ENCODE assay signal across 1 cellular context in the genomic region with DNA sequence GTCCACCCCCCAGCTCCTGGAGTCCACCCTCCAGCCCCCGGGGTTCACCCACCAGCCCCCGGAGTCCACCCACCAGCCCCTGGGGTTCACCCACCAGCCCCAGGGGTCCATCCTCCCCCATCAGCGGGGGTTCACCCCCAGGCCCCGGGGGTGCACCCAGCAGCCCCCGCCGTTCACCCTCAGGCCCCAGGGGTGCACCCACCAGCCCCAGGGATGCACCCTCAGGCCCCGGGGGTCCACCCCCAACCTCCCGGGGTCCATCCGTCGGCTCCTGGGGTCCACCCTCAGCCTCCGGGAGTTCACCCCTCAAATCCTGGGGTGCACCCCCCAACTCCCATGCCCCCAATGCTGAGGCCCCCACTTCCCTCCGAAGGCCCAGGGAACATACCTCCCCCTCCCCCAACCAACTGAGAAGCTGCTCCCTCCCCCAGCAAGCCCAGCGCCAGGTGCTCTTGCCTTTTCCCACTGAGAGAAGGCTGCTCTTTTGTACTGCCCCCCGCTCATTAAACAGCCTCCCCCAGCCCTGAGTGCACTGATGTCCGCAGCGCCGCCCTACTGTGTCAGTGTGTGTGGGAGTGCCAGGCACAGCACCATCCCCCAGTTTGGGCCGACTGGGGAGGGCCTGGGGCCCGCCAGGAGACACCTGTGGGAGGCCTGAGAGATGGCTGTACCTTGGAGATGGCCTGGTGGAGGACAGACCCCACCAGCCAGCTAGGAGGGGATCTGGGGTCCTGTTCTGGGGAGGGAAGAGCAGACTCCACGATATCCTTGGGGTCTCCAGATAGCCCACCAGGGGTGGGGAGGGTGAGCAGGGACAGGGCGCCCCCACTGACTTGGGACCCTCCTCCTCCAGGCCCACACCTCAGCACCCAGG.
TF ChIP-seq lines count a peak whose summit lies in the region.

No MANE protein-coding gene starts in this region.

TF ChIP-seq in endothelial cell of umbilical vein, 7 proteins besides CTCF, POLR2A, EP300 and RAD21:
- no peak for TF ChIP-seq EZH2 (IDR thresholded peaks at IDR 0.05; ENCODE audit: borderline replicate concordance, low read depth, low read length, severe bottlenecking)
